23 cellular contexts compared by ENCODE assay signal in genomic region chr17:63978266-63979200, GRCh38. TPM values are rescaled to one million over a fixed set of nuclear protein-coding genes. Genes with fewer than 3 reads are reported as not detected.
"Had no signal": no experiment of that assay in that cellular context is flagged by ENCODE, and none has a peak within 500 bp of the region (broad histone marks: within the 10 kb centered on the region; RNA-seq: fewer than 3 reads in every experiment).

No MANE protein-coding gene starts in this region.

- H3K4me2 ChIP-seq: KMS-11 had no signal

- DNase-seq: activated CD4-positive, alpha-beta T cell treated with anti-CD3 and anti-CD28 coated beads for 4 hours; activated CD8-positive, alpha-beta memory T cell treated with anti-CD3 and anti-CD28 coated beads, Interleukin-2, amount 50 U/mL, for 48 hours; activated CD8-positive, alpha-beta T cell treated with anti-CD3 and anti-CD28 coated beads, Interleukin-2, amount 10 ng/mL, durations not matched to agents 7 days and 5 days; activated effector memory CD4-positive, alpha-beta T cell treated with Interleukin-2 at 50 U/mL for 16 hours; activated naive CD4-positive, alpha-beta T cell; activated T-cell treated with anti-CD3 and anti-CD28 coated beads, Interleukin-2, amount 50 U/mL, for 1 hour; body of pancreas; NCI-H1092; NCI-H1417 treated with DMSO at 0.1 percent for 48 hours; NCI-H1694; NCI-H2029; NCI-H2107; NCI-H345; NCI-H510A treated with DMSO at 0.1 percent for 48 hours; NCI-H69; PC-3; SHP77 treated with DMSO at 0.1 percent for 48 hours had no signal

- H3K9me3 ChIP-seq: body of pancreas had no signal

- H3K27ac ChIP-seq: ascending aorta, body of pancreas, KMS-11 had no signal

- H3K36me3 ChIP-seq: ascending aorta had no signal

- H3K27me3 ChIP-seq: ascending aorta, body of pancreas had no signal

- H3K4me1 ChIP-seq: body of pancreas had no signal

- H3K9ac ChIP-seq: KMS-11 had no signal

- FAIRE-seq: bronchial epithelial cell, RCC 7860 had no signal

- H3K4me3 ChIP-seq: ascending aorta, body of pancreas had no signal

RNA-seq across cellular contexts. Expression of gene SCN4A, which starts 5.8 kb away (rescaled TPM):
- total RNA-seq: activated CD8-positive, alpha-beta T cell treated with anti-CD3 and anti-CD28 coated beads, Interleukin-2, amount 10 ng/mL, durations not matched to agents 7 days and 5 days; MCF 10A; PC-3; SK-MEL-5 had no signal

RNA-seq across cellular contexts. Expression of gene PRR29, which starts 19.6 kb away (rescaled TPM):
- total RNA-seq: bronchial epithelial cell, MCF 10A, SK-MEL-5 had no signal

RNA-seq across cellular contexts. Expression of gene ICAM2, which starts 41.9 kb away (rescaled TPM):
- total RNA-seq: MCF 10A, PC-3 had no signal

RNA-seq across cellular contexts. Expression of gene CD79B, which starts 46.4 kb away (rescaled TPM):
- total RNA-seq: ascending aorta, body of pancreas, bronchial epithelial cell, MCF 10A, PC-3 had no signal

RNA-seq across cellular contexts. Expression of gene GH1, which starts 59.9 kb away (rescaled TPM):
- total RNA-seq: activated CD8-positive, alpha-beta T cell treated with anti-CD3 and anti-CD28 coated beads, Interleukin-2, amount 10 ng/mL, durations not matched to agents 7 days and 5 days; ascending aorta; body of pancreas; bronchial epithelial cell; MCF 10A; PC-3; SK-MEL-5 had no signal
